1 cellular context compared by ENCODE assay signal in the genomic region with DNA sequence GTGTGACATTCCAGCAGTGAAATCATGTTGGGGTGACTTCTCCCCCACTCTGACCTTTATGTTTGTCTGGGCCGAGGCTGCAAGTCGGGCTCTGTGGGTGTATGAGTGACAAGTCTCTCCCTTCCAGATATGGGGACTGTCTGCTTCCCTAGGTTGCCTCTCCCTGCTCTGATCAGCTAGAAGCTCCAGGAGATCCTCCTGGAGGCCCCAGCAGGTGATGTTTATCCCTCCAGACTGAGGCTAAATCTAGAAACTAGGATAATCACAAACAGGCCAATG.
TF ChIP-seq lines count a peak whose summit lies in the region.

No MANE protein-coding gene starts in this region.

TF ChIP-seq in HepG2, 621 proteins besides CTCF, POLR2A, EP300 and RAD21:
- 0 out of 2 replicates have a peak, but pooled peaks have one; percentile 2 for TF ChIP-seq ZNF547 (CRISPR knock-in tag; IDR thresholded peaks at IDR 0.05)
- TF ChIP-seq RARG (CRISPR knock-in tag; IDR thresholded peaks at IDR 0.05; ENCODE audit: low read depth): 0 out of 2 replicates have a peak, but pooled peaks have one; percentile 40
- TF ChIP-seq ZNF230 (CRISPR knock-in tag; IDR thresholded peaks at IDR 0.05): peak; percentile 25; the same call in 1 of the 2 replicates
- TF ChIP-seq ZNF296 (CRISPR knock-in tag; conservative IDR thresholded peaks at IDR 0.05): 0 out of 2 replicates have a peak, but pooled peaks have one; percentile 49
- TF ChIP-seq ZNF205 (CRISPR knock-in tag; IDR thresholded peaks at IDR 0.05): peak; percentile 25; the same call in 1 of the 2 replicates
- TF ChIP-seq, protein P1, sequence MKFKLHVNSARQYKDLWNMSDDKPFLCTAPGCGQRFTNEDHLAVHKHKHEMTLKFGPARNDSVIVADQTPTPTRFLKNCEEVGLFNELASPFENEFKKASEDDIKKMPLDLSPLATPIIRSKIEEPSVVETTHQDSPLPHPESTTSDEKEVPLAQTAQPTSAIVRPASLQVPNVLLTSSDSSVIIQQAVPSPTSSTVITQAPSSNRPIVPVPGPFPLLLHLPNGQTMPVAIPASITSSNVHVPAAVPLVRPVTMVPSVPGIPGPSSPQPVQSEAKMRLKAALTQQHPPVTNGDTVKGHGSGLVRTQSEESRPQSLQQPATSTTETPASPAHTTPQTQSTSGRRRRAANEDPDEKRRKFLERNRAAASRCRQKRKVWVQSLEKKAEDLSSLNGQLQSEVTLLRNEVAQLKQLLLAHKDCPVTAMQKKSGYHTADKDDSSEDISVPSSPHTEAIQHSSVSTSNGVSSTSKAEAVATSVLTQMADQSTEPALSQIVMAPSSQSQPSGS (CRISPR knock-in tag; IDR thresholded peaks at IDR 0.05): 0 out of 2 replicates have a peak, but pooled peaks have one; percentile 2
- peak; percentile 44; the same call in 1 of the 2 replicates for TF ChIP-seq SAP130 (CRISPR knock-in tag; IDR thresholded peaks at IDR 0.05; ENCODE audit: low read depth)
- no peak for TF ChIP-seq ATRX (CRISPR knock-in tag; IDR thresholded peaks at IDR 0.05; ENCODE audit: borderline replicate concordance)
- TF ChIP-seq, protein P2, sequence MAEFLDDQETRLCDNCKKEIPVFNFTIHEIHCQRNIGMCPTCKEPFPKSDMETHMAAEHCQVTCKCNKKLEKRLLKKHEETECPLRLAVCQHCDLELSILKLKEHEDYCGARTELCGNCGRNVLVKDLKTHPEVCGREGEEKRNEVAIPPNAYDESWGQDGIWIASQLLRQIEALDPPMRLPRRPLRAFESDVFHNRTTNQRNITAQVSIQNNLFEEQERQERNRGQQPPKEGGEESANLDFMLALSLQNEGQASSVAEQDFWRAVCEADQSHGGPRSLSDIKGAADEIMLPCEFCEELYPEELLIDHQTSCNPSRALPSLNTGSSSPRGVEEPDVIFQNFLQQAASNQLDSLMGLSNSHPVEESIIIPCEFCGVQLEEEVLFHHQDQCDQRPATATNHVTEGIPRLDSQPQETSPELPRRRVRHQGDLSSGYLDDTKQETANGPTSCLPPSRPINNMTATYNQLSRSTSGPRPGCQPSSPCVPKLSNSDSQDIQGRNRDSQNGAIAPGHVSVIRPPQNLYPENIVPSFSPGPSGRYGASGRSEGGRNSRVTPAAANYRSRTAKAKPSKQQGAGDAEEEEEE (CRISPR knock-in tag; IDR thresholded peaks at IDR 0.05; ENCODE audit: borderline replicate concordance): no peak
- TF ChIP-seq, protein P3, sequence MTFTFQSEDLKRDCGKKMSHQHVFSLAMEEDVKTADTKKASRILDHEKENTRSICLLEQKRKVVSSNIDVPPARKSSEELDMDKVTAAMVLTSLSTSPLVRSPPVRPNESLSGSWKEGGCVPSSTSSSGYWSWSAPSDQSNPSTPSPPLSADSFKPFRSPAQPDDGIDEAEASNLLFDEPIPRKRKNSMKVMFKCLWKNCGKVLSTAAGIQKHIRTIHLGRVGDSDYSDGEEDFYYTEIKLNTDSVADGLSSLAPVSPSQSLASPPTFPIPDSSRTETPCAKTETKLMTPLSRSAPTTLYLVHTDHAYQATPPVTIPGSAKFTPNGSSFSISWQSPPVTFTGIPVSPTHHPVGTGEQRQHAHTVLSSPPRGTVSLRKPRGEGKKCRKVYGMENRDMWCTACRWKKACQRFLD (CRISPR knock-in tag; IDR thresholded peaks at IDR 0.05; ENCODE audit: borderline replicate concordance): peak; percentile 22; the same call in 1 of the 2 replicates
- TF ChIP-seq, protein P4, sequence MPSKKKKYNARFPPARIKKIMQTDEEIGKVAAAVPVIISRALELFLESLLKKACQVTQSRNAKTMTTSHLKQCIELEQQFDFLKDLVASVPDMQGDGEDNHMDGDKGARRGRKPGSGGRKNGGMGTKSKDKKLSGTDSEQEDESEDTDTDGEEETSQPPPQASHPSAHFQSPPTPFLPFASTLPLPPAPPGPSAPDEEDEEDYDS (CRISPR knock-in tag; IDR thresholded peaks at IDR 0.05): 0 out of 2 replicates have a peak, but pooled peaks have one; percentile 2
- TF ChIP-seq, protein P5, sequence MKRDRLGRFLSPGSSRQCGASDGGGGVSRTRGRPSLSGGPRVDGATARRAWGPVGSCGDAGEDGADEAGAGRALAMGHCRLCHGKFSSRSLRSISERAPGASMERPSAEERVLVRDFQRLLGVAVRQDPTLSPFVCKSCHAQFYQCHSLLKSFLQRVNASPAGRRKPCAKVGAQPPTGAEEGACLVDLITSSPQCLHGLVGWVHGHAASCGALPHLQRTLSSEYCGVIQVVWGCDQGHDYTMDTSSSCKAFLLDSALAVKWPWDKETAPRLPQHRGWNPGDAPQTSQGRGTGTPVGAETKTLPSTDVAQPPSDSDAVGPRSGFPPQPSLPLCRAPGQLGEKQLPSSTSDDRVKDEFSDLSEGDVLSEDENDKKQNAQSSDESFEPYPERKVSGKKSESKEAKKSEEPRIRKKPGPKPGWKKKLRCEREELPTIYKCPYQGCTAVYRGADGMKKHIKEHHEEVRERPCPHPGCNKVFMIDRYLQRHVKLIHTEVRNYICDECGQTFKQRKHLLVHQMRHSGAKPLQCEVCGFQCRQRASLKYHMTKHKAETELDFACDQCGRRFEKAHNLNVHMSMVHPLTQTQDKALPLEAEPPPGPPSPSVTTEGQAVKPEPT (CRISPR knock-in tag; IDR thresholded peaks at IDR 0.05; ENCODE audit: low read depth): peak; percentile 66; the same call in 1 of the 2 replicates
- TF ChIP-seq, protein P6, sequence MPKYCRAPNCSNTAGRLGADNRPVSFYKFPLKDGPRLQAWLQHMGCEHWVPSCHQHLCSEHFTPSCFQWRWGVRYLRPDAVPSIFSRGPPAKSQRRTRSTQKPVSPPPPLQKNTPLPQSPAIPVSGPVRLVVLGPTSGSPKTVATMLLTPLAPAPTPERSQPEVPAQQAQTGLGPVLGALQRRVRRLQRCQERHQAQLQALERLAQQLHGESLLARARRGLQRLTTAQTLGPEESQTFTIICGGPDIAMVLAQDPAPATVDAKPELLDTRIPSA (CRISPR knock-in tag; IDR thresholded peaks at IDR 0.05; ENCODE audit: borderline replicate concordance): no peak
- TF ChIP-seq KMT2A (CRISPR knock-in tag; IDR thresholded peaks at IDR 0.05): 0 out of 2 replicates have a peak, but pooled peaks have one; percentile 13
- TF ChIP-seq, protein P7, sequence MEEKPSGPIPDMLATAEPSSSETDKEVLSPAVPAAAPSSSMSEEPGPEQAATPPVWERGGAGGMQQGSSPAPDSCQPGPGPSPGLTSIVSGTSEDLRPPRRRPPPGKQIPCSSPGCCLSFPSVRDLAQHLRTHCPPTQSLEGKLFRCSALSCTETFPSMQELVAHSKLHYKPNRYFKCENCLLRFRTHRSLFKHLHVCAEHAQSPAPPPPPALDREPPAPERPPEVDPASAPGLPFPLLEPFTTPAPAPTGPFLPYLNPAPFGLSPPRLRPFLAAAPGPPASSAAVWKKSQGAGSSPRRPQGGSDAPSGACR (CRISPR knock-in tag; IDR thresholded peaks at IDR 0.05): 0 out of 2 replicates have a peak, but pooled peaks have one; percentile 12
- TF ChIP-seq MXI1 (IDR thresholded peaks at IDR 0.05; ENCODE audit: borderline replicate concordance, low read depth, low read length): 0 out of 3 replicates have a peak, but pooled peaks have one; percentile 3
- TF ChIP-seq, protein P8, sequence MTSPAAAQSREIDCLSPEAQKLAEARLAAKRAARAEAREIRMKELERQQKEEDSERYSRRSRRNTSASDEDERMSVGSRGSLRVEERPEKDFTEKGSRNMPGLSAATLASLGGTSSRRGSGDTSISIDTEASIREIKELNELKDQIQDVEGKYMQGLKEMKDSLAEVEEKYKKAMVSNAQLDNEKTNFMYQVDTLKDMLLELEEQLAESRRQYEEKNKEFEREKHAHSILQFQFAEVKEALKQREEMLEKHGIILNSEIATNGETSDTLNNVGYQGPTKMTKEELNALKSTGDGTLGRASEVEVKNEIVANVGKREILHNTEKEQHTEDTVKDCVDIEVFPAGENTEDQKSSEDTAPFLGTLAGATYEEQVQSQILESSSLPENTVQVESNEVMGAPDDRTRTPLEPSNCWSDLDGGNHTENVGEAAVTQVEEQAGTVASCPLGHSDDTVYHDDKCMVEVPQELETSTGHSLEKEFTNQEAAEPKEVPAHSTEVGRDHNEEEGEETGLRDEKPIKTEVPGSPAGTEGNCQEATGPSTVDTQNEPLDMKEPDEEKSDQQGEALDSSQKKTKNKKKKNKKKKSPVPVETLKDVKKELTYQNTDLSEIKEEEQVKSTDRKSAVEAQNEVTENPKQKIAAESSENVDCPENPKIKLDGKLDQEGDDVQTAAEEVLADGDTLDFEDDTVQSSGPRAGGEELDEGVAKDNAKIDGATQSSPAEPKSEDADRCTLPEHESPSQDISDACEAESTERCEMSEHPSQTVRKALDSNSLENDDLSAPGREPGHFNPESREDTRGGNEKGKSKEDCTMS (CRISPR knock-in tag; conservative IDR thresholded peaks at IDR 0.05): no peak
- TF ChIP-seq RXRB (CRISPR knock-in tag; IDR thresholded peaks at IDR 0.05; ENCODE audit: borderline replicate concordance): no peak
- no peak for TF ChIP-seq ZFP62 (CRISPR knock-in tag; IDR thresholded peaks at IDR 0.05)
- peak; percentile 6; the same call in 1 of the 2 replicates for TF ChIP-seq SSRP1 (CRISPR knock-in tag; IDR thresholded peaks at IDR 0.05)
- peak; percentile 10; the same call in 1 of the 2 replicates for TF ChIP-seq NR2C2 (CRISPR knock-in tag; IDR thresholded peaks at IDR 0.05; ENCODE audit: borderline replicate concordance)
